Comparison of ENCODE assay signal across 1 cellular context in genomic region chr3:9778518-9779129, GRCh38.
A peak's percentile ranks its signal among the peaks of the same experiment; 100 is the strongest.
TF ChIP-seq lines count a peak whose summit lies in the region.

No MANE protein-coding gene starts in this region.

TF ChIP-seq in K562, 482 proteins besides CTCF, POLR2A, EP300 and RAD21:
- TF ChIP-seq ZBTB2 (IDR thresholded peaks at IDR 0.05) (no peak), ZNF175 (CRISPR knock-in tag; IDR thresholded peaks at IDR 0.05; ENCODE audit: low read depth) (peak; percentile 11; the same call in 1 of the 2 replicates), HDAC8 (tag; IDR thresholded peaks at IDR 0.05) (peak; percentile 43; the same call in 1 of the 2 replicates), ZBTB1 (CRISPR knock-in tag; IDR thresholded peaks at IDR 0.05; ENCODE audit: borderline replicate concordance, low read depth) (no peak), ZNF274 (IDR thresholded peaks at IDR 0.05; ENCODE audit: borderline replicate concordance, low read depth, low read length) (no peak), ZNF311 (CRISPR knock-in tag; IDR thresholded peaks at IDR 0.05) (no peak), ZNF318 (IDR thresholded peaks at IDR 0.05; ENCODE audit: borderline replicate concordance in 1 of 2, low read depth in 1 of 2) (no peak), MTA1 (IDR thresholded peaks at IDR 0.05; ENCODE audit: borderline replicate concordance) (no peak), BMI1 (IDR thresholded peaks at IDR 0.05; ENCODE audit: low read length) (no peak), RHOXF2B (CRISPR knock-in tag; conservative IDR thresholded peaks at IDR 0.05) (no peak), SMARCE1 (IDR thresholded peaks at IDR 0.05) (no peak), RB1 (IDR thresholded peaks at IDR 0.05; ENCODE audit: low read depth) (no peak), FOSL1 (tag; conservative IDR thresholded peaks at IDR 0.05) (no peak), CCAR2 (IDR thresholded peaks at IDR 0.05; ENCODE audit: low read depth, low read length) (no peak)
- TF ChIP-seq, protein P1, sequence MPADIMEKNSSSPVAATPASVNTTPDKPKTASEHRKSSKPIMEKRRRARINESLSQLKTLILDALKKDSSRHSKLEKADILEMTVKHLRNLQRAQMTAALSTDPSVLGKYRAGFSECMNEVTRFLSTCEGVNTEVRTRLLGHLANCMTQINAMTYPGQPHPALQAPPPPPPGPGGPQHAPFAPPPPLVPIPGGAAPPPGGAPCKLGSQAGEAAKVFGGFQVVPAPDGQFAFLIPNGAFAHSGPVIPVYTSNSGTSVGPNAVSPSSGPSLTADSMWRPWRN (IDR thresholded peaks at IDR 0.05; ENCODE audit: low read depth) = no peak
- TF ChIP-seq, protein P2, sequence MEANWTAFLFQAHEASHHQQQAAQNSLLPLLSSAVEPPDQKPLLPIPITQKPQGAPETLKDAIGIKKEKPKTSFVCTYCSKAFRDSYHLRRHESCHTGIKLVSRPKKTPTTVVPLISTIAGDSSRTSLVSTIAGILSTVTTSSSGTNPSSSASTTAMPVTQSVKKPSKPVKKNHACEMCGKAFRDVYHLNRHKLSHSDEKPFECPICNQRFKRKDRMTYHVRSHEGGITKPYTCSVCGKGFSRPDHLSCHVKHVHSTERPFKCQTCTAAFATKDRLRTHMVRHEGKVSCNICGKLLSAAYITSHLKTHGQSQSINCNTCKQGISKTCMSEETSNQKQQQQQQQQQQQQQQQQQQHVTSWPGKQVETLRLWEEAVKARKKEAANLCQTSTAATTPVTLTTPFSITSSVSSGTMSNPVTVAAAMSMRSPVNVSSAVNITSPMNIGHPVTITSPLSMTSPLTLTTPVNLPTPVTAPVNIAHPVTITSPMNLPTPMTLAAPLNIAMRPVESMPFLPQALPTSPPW (CRISPR knock-in tag; IDR thresholded peaks at IDR 0.05) = no peak
- TF ChIP-seq, protein P3, sequence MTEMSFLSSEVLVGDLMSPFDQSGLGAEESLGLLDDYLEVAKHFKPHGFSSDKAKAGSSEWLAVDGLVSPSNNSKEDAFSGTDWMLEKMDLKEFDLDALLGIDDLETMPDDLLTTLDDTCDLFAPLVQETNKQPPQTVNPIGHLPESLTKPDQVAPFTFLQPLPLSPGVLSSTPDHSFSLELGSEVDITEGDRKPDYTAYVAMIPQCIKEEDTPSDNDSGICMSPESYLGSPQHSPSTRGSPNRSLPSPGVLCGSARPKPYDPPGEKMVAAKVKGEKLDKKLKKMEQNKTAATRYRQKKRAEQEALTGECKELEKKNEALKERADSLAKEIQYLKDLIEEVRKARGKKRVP (CRISPR knock-in tag; IDR thresholded peaks at IDR 0.05) = no peak
- TF ChIP-seq, protein P4, sequence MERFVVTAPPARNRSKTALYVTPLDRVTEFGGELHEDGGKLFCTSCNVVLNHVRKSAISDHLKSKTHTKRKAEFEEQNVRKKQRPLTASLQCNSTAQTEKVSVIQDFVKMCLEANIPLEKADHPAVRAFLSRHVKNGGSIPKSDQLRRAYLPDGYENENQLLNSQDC (CRISPR knock-in tag; IDR thresholded peaks at IDR 0.05) = no peak
